18 cellular contexts compared by ENCODE assay signal in genomic region chr1:230070321-230071208, GRCh38. TPM values are rescaled to one million over a fixed set of nuclear protein-coding genes. Genes with fewer than 3 reads are reported as not detected.
DNase-seq lines count a peak whose midpoint lies in the region; ATAC-seq and TF ChIP-seq lines count a peak whose summit lies in the region.
"Had no signal": no experiment of that assay in that cellular context is flagged by ENCODE, and none has a peak within 500 bp of the region (broad histone marks: within the 10 kb centered on the region; RNA-seq: fewer than 3 reads in every experiment).

No MANE protein-coding gene starts in this region.

- H3K79me2 ChIP-seq in SK-N-SH (ENCODE audit: insufficient read depth) = peaks cover 81% of the 10 kb centered on the region
- peaks cover 48% of the 10 kb centered on the region for H3K79me2 ChIP-seq in OCI-LY7 (ENCODE audit: insufficient read depth, low read depth, low read length)
- peaks cover 79% of the 10 kb centered on the region for H3K79me2 ChIP-seq in hepatocyte

- peaks cover 12% of the 10 kb centered on the region for H3K27me3 Mint-ChIP-seq in WTC11 (ENCODE audit: low read depth)

- peaks cover 60% of the 10 kb centered on the region for H3K4me1 Mint-ChIP-seq in WTC11

- H3K9me2 ChIP-seq in SK-N-SH (no peaks in the 10 kb centered on the region), OCI-LY7 (ENCODE audit: insufficient read depth, low read length) (no peaks in the 10 kb centered on the region), hepatocyte (replicated peaks; ENCODE audit: insufficient read depth) (no peaks in the 10 kb centered on the region)

- H3K9ac ChIP-seq in SK-N-SH (no peak overlapping the region), skeletal muscle satellite cell (ENCODE audit: low read depth, low read length) (peak overlapping the region; percentile 1)

- H3K27me3 ChIP-seq in SK-N-SH (ENCODE audit: insufficient read depth) = no peaks in the 10 kb centered on the region
- no peaks in the 10 kb centered on the region for H3K27me3 ChIP-seq in hepatocyte
- H3K27me3 ChIP-seq in skeletal muscle satellite cell (ENCODE audit: control insufficient read depth, insufficient read depth, low read length) = no peaks in the 10 kb centered on the region
- H3K27me3 ChIP-seq: BE2C, upper lobe of left lung had no signal

- H3K36me3 Mint-ChIP-seq in WTC11 = no peaks in the 10 kb centered on the region

- H2AFZ ChIP-seq in SK-N-SH (ENCODE audit: low read depth) (no peak overlapping the region), OCI-LY7 (ENCODE audit: low read length) (no peak overlapping the region), hepatocyte (no peak overlapping the region)

- TF ChIP-seq CTCF in SK-N-SH (IDR thresholded peaks at IDR 0.05) = no peak
- TF ChIP-seq CTCF in OCI-LY7 (conservative IDR thresholded peaks at IDR 0.05; ENCODE audit: low read length) = no peak
- TF ChIP-seq CTCF in hepatocyte (IDR thresholded peaks at IDR 0.05; ENCODE audit: poor library complexity) = no peak
- TF ChIP-seq CTCF in WTC11 (IDR thresholded peaks at IDR 0.05) = no peak

- H3K4me1 ChIP-seq in SK-N-SH (ENCODE audit: control insufficient read depth in 1 of 2, insufficient read depth in 2 of 2, low read depth in 1 of 2, low read length in 1 of 2) = peaks cover 40 to 41% of the 10 kb centered on the region in 2 experiments
- H3K4me1 ChIP-seq in OCI-LY7 (ENCODE audit: insufficient read depth, low read length, poor library complexity, severe bottlenecking) = peaks cover 25% of the 10 kb centered on the region
- peaks cover 18% of the 10 kb centered on the region for H3K4me1 ChIP-seq in hepatocyte (ENCODE audit: insufficient read depth)
- H3K4me1 ChIP-seq in skeletal muscle satellite cell (ENCODE audit: control insufficient read depth, insufficient read depth, low read length) = peaks cover 38% of the 10 kb centered on the region
- H3K4me1 ChIP-seq: BE2C had no signal

- BruUV-seq in OCI-LY7 (replicated peaks; lab: Mats Ljungman, UMichigan) = no TSS peak

- 97% methylated on average over 13 of the region's 14 CpGs for WGBS in SK-N-SH (ENCODE audit: low lambda C conversion rate)
- WGBS in hepatocyte (ENCODE audit: low lambda C conversion rate, missing lambda C conversion rate) = 96% methylated on average over 14 of the region's 14 CpGs

- ATAC-seq in SK-N-SH treated with all-trans-retinoic acid at 6 μM for 48 hours (no peak), WTC11 (no peak)

- H3K27ac ChIP-seq in SK-N-SH (ENCODE audit: low read depth in 2 of 2, low read length in 1 of 2) (no peak overlapping the region), OCI-LY7 (ENCODE audit: low read depth, low read length, poor library complexity, severe bottlenecking) (no peak overlapping the region), hepatocyte (no peak overlapping the region)
- H3K27ac ChIP-seq: 22Rv1, upper lobe of left lung had no signal

- no peak overlapping the region for H3K27ac Mint-ChIP-seq in WTC11

- peaks cover 69% of the 10 kb centered on the region for H4K20me1 ChIP-seq in SK-N-SH (ENCODE audit: insufficient read depth)
- H4K20me1 ChIP-seq in OCI-LY7 (ENCODE audit: insufficient read depth, low read length) = peaks cover 23% of the 10 kb centered on the region
- H4K20me1 ChIP-seq in hepatocyte (ENCODE audit: insufficient read depth, poor library complexity, severe bottlenecking) = peaks cover 67% of the 10 kb centered on the region

- H3K4me3 ChIP-seq in SK-N-SH (ENCODE audit: low read depth in 2 of 2, low read length in 1 of 2) = no peak overlapping the region
- no peak overlapping the region for H3K4me3 ChIP-seq in OCI-LY7 (ENCODE audit: low read depth, low read length, poor library complexity, severe bottlenecking)
- no peak overlapping the region for H3K4me3 ChIP-seq in hepatocyte
- no peak overlapping the region for H3K4me3 ChIP-seq in skeletal muscle satellite cell (ENCODE audit: low read length)
- H3K4me3 ChIP-seq: upper lobe of left lung had no signal

- POLR2A ChIA-PET in SK-N-SH (lab: Yijun Ruan, JAX) (no interaction called here), OCI-LY7 (lab: Charles Lee) (interaction anchor here (0.6 to 1.2 kb wide), 6 partner anchors 9 to 317 kb away, joined by 3 to 6 read pairs (median 4); no protein-coding TSS in a partner anchor), WTC11 (lab: Charles Lee) (interaction anchor here (1.4 kb wide), 1 partner anchor 9 kb away, joined by 3 read pairs; no protein-coding TSS in a partner anchor)

- H3K4me2 ChIP-seq in SK-N-SH (peak overlapping the region; percentile 91), OCI-LY7 (ENCODE audit: low read length) (peak overlapping the region; percentile 85; the same call in 1 of the 2 replicates), hepatocyte (peak overlapping the region; percentile 86), skeletal muscle satellite cell (ENCODE audit: low read length) (peak overlapping the region; percentile 83)

- H3K36me3 ChIP-seq in SK-N-SH (replicated peaks in 1 of 2; ENCODE audit: control insufficient read depth in 1 of 2, insufficient read depth in 2 of 2, low read length in 1 of 2) (no peaks in the 10 kb centered on the region), OCI-LY7 (ENCODE audit: insufficient read depth, low read length) (no peaks in the 10 kb centered on the region), hepatocyte (replicated peaks; ENCODE audit: insufficient read depth, low read depth) (no peaks in the 10 kb centered on the region), skeletal muscle satellite cell (ENCODE audit: insufficient read depth, low read length) (no peaks in the 10 kb centered on the region)
- H3K36me3 ChIP-seq: BE2C, upper lobe of left lung had no signal

- TF ChIP-seq RAD21 in SK-N-SH (IDR thresholded peaks at IDR 0.05; ENCODE audit: low read length) = no peak

- H3K9me3 ChIP-seq in SK-N-SH (no peaks in the 10 kb centered on the region), OCI-LY7 (ENCODE audit: low read length) (no peaks in the 10 kb centered on the region), hepatocyte (ENCODE audit: low read depth) (no peaks in the 10 kb centered on the region), skeletal muscle satellite cell (replicated peaks; ENCODE audit: low read length) (no peaks in the 10 kb centered on the region)
- H3K9me3 ChIP-seq: BE2C, upper lobe of left lung had no signal

- intact Hi-C loops in OCI-LY7 (cut with micrococcal nuclease; ENCODE audit: unreplicated experiment) = no loop called here

- TF ChIP-seq EP300 in SK-N-SH (IDR thresholded peaks at IDR 0.05; ENCODE audit: borderline replicate concordance in 1 of 2, low read depth in 1 of 2, low read length in 1 of 2) = no peak

- CTCF ChIA-PET in SK-N-SH (lab: Yijun Ruan, JAX) = interaction anchor here (1.3 to 2.7 kb wide), 2 partner anchors 222 to 409 kb away, joined by 3 to 10 read pairs; no protein-coding TSS in a partner anchor
- CTCF ChIA-PET in OCI-LY7 (lab: Charles Lee; ENCODE audit: unreplicated experiment) = interaction anchor here (0.6 kb wide), 1 partner anchor 165 kb away, joined by 12 read pairs; no protein-coding TSS in a partner anchor
- CTCF ChIA-PET in WTC11 (lab: Charles Lee) = no interaction called here

- DNase-seq in SK-N-SH = no peak
- no peak for DNase-seq in OCI-LY7 (ENCODE audit: low spot score)
- DNase-seq in hepatocyte (ENCODE audit: low spot score) = no peak
- no peak for DNase-seq in OCI-M2 (lab: John Stamatoyannopoulos, UW; ENCODE audit: unreplicated experiment)
- no peak for DNase-seq in WTC11 (ENCODE audit: low spot score)
- DNase-seq in HPDE6-E6E7 (ENCODE audit: extremely low spot score) = no peak
- DNase-seq: activated CD4-positive, CD25-positive, alpha-beta regulatory T cell treated with anti-CD3 and anti-CD28 coated beads, Interleukin-2, amount 50 U/mL, for 72 hours; activated effector memory CD4-positive, alpha-beta T cell treated with Interleukin-2 at 50 U/mL for 16 hours; amniotic stem cell; BE2C; cerebellar nuclear complex; effector memory CD4-positive, alpha-beta T cell; NCI-H774; stimulated activated naive CD4-positive, alpha-beta T cell treated with Interleukin-2 at 50 U/mL for 16 hours; upper lobe of left lung had no signal

- H3K9me3 Mint-ChIP-seq in WTC11 = no peaks in the 10 kb centered on the region

- H3K4me3 Mint-ChIP-seq in WTC11 = no peak overlapping the region

- peaks cover 18% of the 10 kb centered on the region for H3F3A ChIP-seq in SK-N-SH (replicated peaks; ENCODE audit: insufficient read depth)

TF ChIP-seq in SK-N-SH, 30 proteins besides CTCF, POLR2A, EP300 and RAD21 (continues in another document):
- TF ChIP-seq USF1 (IDR thresholded peaks at IDR 0.05; ENCODE audit: borderline replicate concordance, low read depth) = no peak
- TF ChIP-seq RCOR1 (IDR thresholded peaks at IDR 0.05; ENCODE audit: low read length) = no peak

TF ChIP-seq in SK-N-SH treated with all-trans-retinoic acid at 6 μM for 48 hours, 23 proteins besides CTCF, POLR2A, EP300 and RAD21 (continues in another document):
- TF ChIP-seq OSR1 (CRISPR knock-in tag; IDR thresholded peaks at IDR 0.05) (no peak), PPARA (CRISPR knock-in tag; IDR thresholded peaks at IDR 0.05; ENCODE audit: borderline replicate concordance) (no peak), TCF4 (CRISPR knock-in tag; IDR thresholded peaks at IDR 0.05; ENCODE audit: borderline replicate concordance) (no peak), CSDC2 (CRISPR knock-in tag; IDR thresholded peaks at IDR 0.05) (no peak), ZC3H10 (CRISPR knock-in tag; IDR thresholded peaks at IDR 0.05) (no peak), ARNTL (CRISPR knock-in tag; IDR thresholded peaks at IDR 0.05; ENCODE audit: borderline replicate concordance, low read depth) (no peak), ZFP3 (CRISPR knock-in tag; IDR thresholded peaks at IDR 0.05) (no peak), GLIS3 (CRISPR knock-in tag; IDR thresholded peaks at IDR 0.05) (no peak)

TF ChIP-seq in WTC11, 78 proteins besides CTCF, POLR2A, EP300 and RAD21 (continues in another document):
- TF ChIP-seq NFE2L1 (CRISPR knock-in tag; IDR thresholded peaks at IDR 0.05) (no peak), MAX (CRISPR knock-in tag; IDR thresholded peaks at IDR 0.05) (no peak)

RNA-seq across cellular contexts. Expression of gene GALNT2, which starts 3.5 kb away (rescaled TPM):
- polyA plus RNA-seq in SK-N-SH (2012; rRNA removed) (99.8 and 118 TPM in 2 replicates), hepatocyte (131 and 143 TPM in 2 replicates)
- 81.8 and 111 TPM in 2 replicates for polyA plus RNA-seq in SK-N-SH (2012; cell fraction: cytosol; rRNA removed)
- polyA plus RNA-seq in SK-N-SH (2012; cell fraction: nucleus; rRNA removed) = 93.4 and 117 TPM in 2 replicates
- 26.3 and 29.9 TPM in 2 replicates for total RNA-seq in OCI-LY7 (2014; rRNA removed; shearing (Covaris generic))
- total RNA-seq in OCI-LY7 (2022) (56.4 and 67.3 TPM in 2 replicates), hepatocyte (77.9 and 96.7 TPM in 2 replicates), WTC11 (2021) (74.8 to 84.6 TPM (median 81.9 TPM) in 3 replicates)
- total RNA-seq in skeletal muscle satellite cell (2012; rRNA removed) = 64.9 and 78.3 TPM in 2 replicates
